In the genomic region with DNA sequence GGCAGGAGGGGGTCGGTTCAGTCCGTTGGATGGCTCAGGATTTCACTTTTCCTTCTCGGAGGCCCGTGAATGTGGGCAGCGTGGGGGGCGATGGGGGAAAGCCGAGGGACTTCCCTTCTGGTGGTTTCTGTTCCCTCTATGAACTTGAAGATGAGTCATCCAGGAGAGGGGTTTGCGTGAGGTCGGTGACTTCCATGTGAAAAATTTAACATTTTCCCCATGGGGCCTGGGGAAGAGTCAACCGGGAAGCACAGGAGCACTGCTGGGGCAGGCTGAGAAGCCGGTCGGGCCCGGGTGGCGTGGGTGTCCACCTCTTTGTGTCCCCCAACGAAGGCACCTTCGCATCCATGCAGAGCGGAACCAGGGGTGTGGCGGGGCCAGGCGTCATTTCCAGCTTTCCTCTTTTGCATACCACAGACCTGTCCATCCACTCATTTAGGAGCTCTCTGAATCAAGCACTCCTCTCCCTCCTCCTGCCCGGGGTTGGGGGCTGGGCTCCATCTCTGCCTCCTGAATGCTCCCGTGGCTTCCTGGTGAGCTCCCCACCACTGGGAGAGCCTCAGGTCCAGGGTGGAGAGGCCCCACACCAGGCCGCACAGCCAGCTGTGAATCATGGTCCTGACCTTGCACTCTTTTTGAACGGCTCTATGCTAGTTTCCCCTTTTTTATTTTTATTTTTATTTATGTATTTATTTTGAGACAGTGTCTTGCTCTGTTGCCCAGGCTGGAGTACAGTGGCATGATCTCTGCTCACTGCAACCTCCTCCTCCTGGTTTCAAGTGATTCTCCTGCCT, we compare ENCODE assay signal across 8 cellular contexts.
DNase-seq lines count a peak whose midpoint lies in the region; ATAC-seq, FAIRE-seq and TF ChIP-seq lines count a peak whose summit lies in the region.

No MANE protein-coding gene starts in this region.

- peak; percentile 44; the same call in 1 of the 2 replicates for TF ChIP-seq POLR2A in Raji (IDR thresholded peaks at IDR 0.05; ENCODE audit: insufficient read depth, low read depth, low read length)

- TF ChIP-seq CTCF in fibroblast of mammary gland (conservative IDR thresholded peaks at IDR 0.05; ENCODE audit: control insufficient read depth, insufficient read depth, low read depth, low read length) = no peak

- no peak for FAIRE-seq in urothelium cell line (lab: Jason Lieb, UNC)

- no peak overlapping the region for H3K4me3 ChIP-seq in fibroblast of mammary gland (ENCODE audit: control insufficient read depth, low read depth, low read length)

- peak; percentile 38 for ATAC-seq in HG02973 (IDR thresholded peaks at IDR 0.05; ENCODE audit: unreplicated experiment)

- DNase-seq in activated naive CD4-positive, alpha-beta T cell treated with Interleukin-2 at 50 U/mL for 16 hours = peak; percentile 74
- DNase-seq in activated naive CD4-positive, alpha-beta T cell (lab: John Stamatoyannopoulos, UW) = no peak
- peak; percentile 83 for DNase-seq in fibroblast of mammary gland (ENCODE audit: low read depth)
- peak; percentile 62 for DNase-seq in urothelium cell line (ENCODE audit: low spot score)
- no peak for DNase-seq in foreskin melanocyte
- no peak for DNase-seq in putamen (ENCODE audit: low spot score)

Comparison
In these comparisons a context has a peak if more than half of its experiments do, and no peak if none do; other contexts are left out.
1. DNase-seq: peak in activated naive CD4-positive, alpha-beta T cell treated with Interleukin-2 at 50 U/mL for 16 hours (single experiment), fibroblast of mammary gland (single experiment) and urothelium cell line (single experiment); none in activated naive CD4-positive, alpha-beta T cell (0 of 4), foreskin melanocyte (single experiment) and putamen (single experiment).